Comparison of ENCODE assay signal across 1 cellular context in the genomic region with DNA sequence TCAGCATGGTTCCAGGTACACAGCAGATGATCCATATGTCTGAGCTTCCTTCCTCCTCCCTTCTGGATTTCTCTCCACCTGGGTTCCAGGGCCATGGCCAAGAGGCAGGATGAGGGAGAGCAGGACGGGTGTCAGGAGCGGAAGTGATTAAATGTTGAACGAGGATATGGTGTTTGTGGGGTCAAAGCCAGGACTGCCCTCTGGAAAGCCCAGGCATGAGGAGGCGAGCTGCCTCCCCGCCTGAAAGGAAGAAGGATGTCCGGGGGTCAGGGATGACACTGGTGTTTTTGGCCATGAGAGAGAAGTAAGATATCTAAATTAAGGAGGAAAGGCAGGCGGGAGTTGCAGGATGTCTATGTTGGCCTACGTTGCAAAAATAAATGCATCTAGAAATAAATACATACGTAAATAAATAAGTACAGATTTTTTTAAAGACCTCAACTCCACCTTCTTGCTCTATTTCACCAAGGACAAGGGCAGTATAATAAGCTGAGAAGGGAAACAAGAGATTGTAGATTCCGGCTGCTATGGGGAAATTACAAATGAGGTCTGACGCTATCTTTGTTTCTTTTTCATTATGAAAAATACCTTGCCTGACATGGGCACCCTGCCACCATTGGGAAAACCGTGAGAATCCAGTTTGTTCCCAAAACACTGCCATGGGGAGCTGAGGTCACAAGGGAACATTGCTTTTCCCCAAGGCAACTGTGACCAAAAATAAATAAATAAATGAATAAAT.
TF ChIP-seq lines count a peak whose summit lies in the region.

No MANE protein-coding gene starts in this region.

TF ChIP-seq in endothelial cell of umbilical vein, 7 proteins besides CTCF, POLR2A, EP300 and RAD21:
- no peak for TF ChIP-seq FOS (IDR thresholded peaks at IDR 0.05; ENCODE audit: borderline replicate concordance, insufficient read depth, low read length)
- TF ChIP-seq, protein P1, sequence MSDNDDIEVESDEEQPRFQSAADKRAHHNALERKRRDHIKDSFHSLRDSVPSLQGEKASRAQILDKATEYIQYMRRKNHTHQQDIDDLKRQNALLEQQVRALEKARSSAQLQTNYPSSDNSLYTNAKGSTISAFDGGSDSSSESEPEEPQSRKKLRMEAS (IDR thresholded peaks at IDR 0.05; ENCODE audit: insufficient read depth, insufficient read length): no peak
- no peak for TF ChIP-seq POLR2AphosphoS5 (IDR thresholded peaks at IDR 0.05; ENCODE audit: insufficient read depth, low read depth, low read length)
- TF ChIP-seq JUN (IDR thresholded peaks at IDR 0.05; ENCODE audit: borderline replicate concordance, insufficient read depth, insufficient read length, low read depth): no peak
- no peak for TF ChIP-seq GATA2 (IDR thresholded peaks at IDR 0.05; ENCODE audit: insufficient read depth, insufficient read length, low read depth, low read length)
- TF ChIP-seq MYC (IDR thresholded peaks at IDR 0.05; ENCODE audit: low read depth, low read length): no peak
- no peak for TF ChIP-seq EZH2 (IDR thresholded peaks at IDR 0.05; ENCODE audit: borderline replicate concordance, low read depth, low read length, severe bottlenecking)
